13 cellular contexts compared by ENCODE assay signal in genomic region chr19:2544576-2545415, GRCh38.
DNase-seq lines count a peak whose midpoint lies in the region; ATAC-seq and TF ChIP-seq lines count a peak whose summit lies in the region.
"Had no signal": no experiment of that assay in that cellular context is flagged by ENCODE, and none has a peak within 500 bp of the region (broad histone marks: within the 10 kb centered on the region; RNA-seq: fewer than 3 reads in every experiment).

No MANE protein-coding gene starts in this region.

- intact Hi-C loops in left lung (cut with DNase I): no loop called here

- H3K4me3 ChIP-seq in GM12865 (ENCODE audit: low read depth, low read length) (peak overlapping the region; percentile 50), left lung (no peak overlapping the region), skeletal muscle tissue (ENCODE audit: low read length in 3 of 3) (no peak overlapping the region), foreskin fibroblast (ENCODE audit: low read depth in 1 of 2, low read length in 2 of 2) (no peak overlapping the region)

- H3K9me3 ChIP-seq in left lung: no peaks in the 10 kb centered on the region
- no peaks in the 10 kb centered on the region for H3K9me3 ChIP-seq in skeletal muscle tissue (ENCODE audit: control insufficient read depth in 3 of 3, low read length in 3 of 3)
- H3K9me3 ChIP-seq: Caco-2, neutrophil had no signal

- peak; percentile 44 for DNase-seq in GM12865 (ENCODE audit: low read depth)
- DNase-seq in left lung: peak; percentile 31 to 45
- DNase-seq in foreskin fibroblast: no peak
- no peak for DNase-seq in hippocampal formation (lab: John Stamatoyannopoulos, UW)
- no peak for DNase-seq in omental fat pad (ENCODE audit: low spot score)
- DNase-seq: Caco-2; central memory CD4-positive, alpha-beta T cell; NCI-H146 had no signal

- no peaks in the 10 kb centered on the region for H3K36me3 ChIP-seq in left lung
- no peaks in the 10 kb centered on the region for H3K36me3 ChIP-seq in skeletal muscle tissue (ENCODE audit: control insufficient read depth in 3 of 3, insufficient read depth in 3 of 3, low read length in 3 of 3)
- H3K36me3 ChIP-seq: neutrophil had no signal

- peak overlapping the region; percentile 33 to 86 (median 59) for H3K9ac ChIP-seq in skeletal muscle tissue (ENCODE audit: low read depth in 1 of 3, low read length in 3 of 3)

- no peak for ATAC-seq in left lung
- ATAC-seq in HG02798 (IDR thresholded peaks at IDR 0.05; ENCODE audit: poor library complexity, unreplicated experiment): no peak
- no peak for ATAC-seq in omental fat pad (ENCODE audit: low FRiP score)
- ATAC-seq: GM23338 had no signal

- WGBS in adipose tissue, 3 donors: 86 to 95% (median 88%) methylated on average over 18 of the region's 18 CpGs

- H3K27ac ChIP-seq in adipose tissue (ENCODE audit: low read depth, low read length) (peak overlapping the region; percentile 90), left lung (peak overlapping the region; percentile 83 to 88), skeletal muscle tissue (ENCODE audit: low read depth, low read length) (peak overlapping the region; percentile 97)

- peaks cover 39 to 90% of the 10 kb centered on the region in 2 donors for H3K4me1 ChIP-seq in left lung
- H3K4me1 ChIP-seq in skeletal muscle tissue (ENCODE audit: control insufficient read depth in 3 of 3, insufficient read depth in 3 of 3, low read length in 3 of 3): peaks cover 44 to 74% (median 64%) of the 10 kb centered on the region in 3 donors

- TF ChIP-seq CTCF in GM12865 (IDR thresholded peaks at IDR 0.05; ENCODE audit: insufficient read depth, low read depth, low read length, missing control alignments) (no peak), left lung (IDR thresholded peaks at IDR 0.05) (no peak), foreskin fibroblast (IDR thresholded peaks at IDR 0.05; ENCODE audit: low read depth, low read length) (no peak), omental fat pad (IDR thresholded peaks at IDR 0.05) (no peak)

- H3K27me3 ChIP-seq in left lung (no peaks in the 10 kb centered on the region), skeletal muscle tissue (ENCODE audit: control insufficient read depth in 3 of 3, insufficient read depth in 3 of 3, low read length in 3 of 3) (no peaks in the 10 kb centered on the region)
- H3K27me3 ChIP-seq: neutrophil had no signal

Comparison
In these comparisons a context has a peak if more than half of its experiments do, and no peak if none do; other contexts are left out.
1. DNase-seq: peak in GM12865 (single experiment) and left lung (2 of 2); none in foreskin fibroblast (0 of 2), hippocampal formation (0 of 2) and omental fat pad (single experiment).
2. Peak in every context shown above with its lines, with median percentiles within 50 percentile points of each other: H3K27ac ChIP-seq.